ENCODE assay signal across 30 cellular contexts in the genomic region with DNA sequence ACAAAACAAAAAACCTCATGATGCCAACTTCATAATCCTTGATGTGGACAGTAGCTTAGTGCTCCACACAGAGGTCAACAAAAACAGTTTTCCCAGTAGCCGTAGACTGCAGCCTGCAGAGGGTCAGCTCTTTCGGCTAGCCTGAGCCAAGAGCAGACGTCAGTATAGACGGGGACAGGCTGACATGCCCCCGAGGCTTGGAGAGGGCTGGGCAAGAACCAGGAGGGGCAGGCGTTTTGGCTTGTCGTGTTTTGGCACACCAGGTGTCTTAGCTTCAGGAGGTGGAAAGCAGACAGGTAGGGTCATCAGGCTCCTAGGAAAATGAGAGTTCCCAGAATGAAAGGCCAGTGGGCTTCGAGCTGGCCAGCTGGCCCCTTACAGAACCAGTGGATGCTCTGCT. TPM values are rescaled to one million over a fixed set of nuclear protein-coding genes. Genes with fewer than 3 reads are reported as not detected.
"Had no signal": no experiment of that assay in that cellular context is flagged by ENCODE, and none has a peak within 500 bp of the region (broad histone marks: within the 10 kb centered on the region; RNA-seq: fewer than 3 reads in every experiment).

No MANE protein-coding gene starts in this region.

- H3K4me1 Mint-ChIP-seq: stimulated activated effector memory CD8-positive, alpha-beta T cell treated with anti-CD3 and anti-CD28 coated beads, Interleukin-12 subunit alpha, Interleukin-12 subunit beta, amount 100 ng/mL, for 72 hours; stimulated activated naive CD8-positive, alpha-beta T cell treated with anti-CD3 and anti-CD28 coated beads, Interleukin-15, amount 100 ng/mL, for 72 hours had no signal

- H3K9me3 ChIP-seq: stomach, suprapubic skin, testis, thoracic aorta, thyroid gland, tibial artery, tibial nerve, transverse colon, upper lobe of left lung, upper lobe of right lung, uterus, vagina had no signal

- H3K27ac ChIP-seq: stomach, suprapubic skin, testis, thoracic aorta, thyroid gland, tibial artery, tibial nerve, transverse colon, upper lobe of left lung, upper lobe of right lung, uterus, vagina had no signal

- H3K27me3 Mint-ChIP-seq: stimulated activated memory B cell treated with anti-CD40 and anti-IgM and Interleukin-4, amounts not matched to agents 10 μg/mL and 1 μg/mL and 100 μg/mL, for 72 hours; stimulated activated naive B cell treated with anti-CD40 and anti-IgM and Interleukin-4, amounts not matched to agents 10 μg/mL and 1 μg/mL and 100 μg/mL, for 72 hours; stimulated activated naive CD8-positive, alpha-beta T cell treated with anti-CD3 and anti-CD28 coated beads, Interleukin-15, amount 100 ng/mL, for 72 hours; stimulated activated naive CD8-positive, alpha-beta T cell treated with anti-CD3 and anti-CD28 coated beads, Interleukin-15, Interleukin-2, amounts not matched to agents 100 ng/mL and 50 ng/mL, for 24 hours; type B pancreatic cell had no signal

- H3K27ac Mint-ChIP-seq: stimulated activated effector memory CD8-positive, alpha-beta T cell treated with anti-CD3 and anti-CD28 coated beads, Interleukin-12 subunit alpha, Interleukin-12 subunit beta, amount 100 ng/mL, for 72 hours; stimulated activated memory B cell treated with anti-CD40 and anti-IgM and Interleukin-4, amounts not matched to agents 10 μg/mL and 1 μg/mL and 100 μg/mL, for 72 hours; stimulated activated naive B cell treated with anti-CD40 and anti-IgM and Interleukin-4, amounts not matched to agents 10 μg/mL and 1 μg/mL and 100 μg/mL, for 72 hours; stimulated activated naive CD8-positive, alpha-beta T cell treated with anti-CD3 and anti-CD28 coated beads, Interleukin-15, amount 100 ng/mL, for 72 hours; stimulated activated naive CD8-positive, alpha-beta T cell treated with anti-CD3 and anti-CD28 coated beads, Interleukin-15, Interleukin-2, amounts not matched to agents 100 ng/mL and 50 ng/mL, for 24 hours; type B pancreatic cell had no signal

- H3K4me3 ChIP-seq: stomach, suprapubic skin, testis, thoracic aorta, thyroid gland, tibial artery, tibial nerve, transverse colon, upper lobe of left lung, upper lobe of right lung, uterus, vagina had no signal

- H3K4me3 Mint-ChIP-seq: stimulated activated effector memory CD8-positive, alpha-beta T cell treated with anti-CD3 and anti-CD28 coated beads, Interleukin-12 subunit alpha, Interleukin-12 subunit beta, amount 100 ng/mL, for 72 hours; stimulated activated memory B cell treated with anti-CD40 and anti-IgM and Interleukin-4, amounts not matched to agents 10 μg/mL and 1 μg/mL and 100 μg/mL, for 72 hours; stimulated activated naive B cell treated with anti-CD40 and anti-IgM and Interleukin-4, amounts not matched to agents 10 μg/mL and 1 μg/mL and 100 μg/mL, for 72 hours; stimulated activated naive CD8-positive, alpha-beta T cell treated with anti-CD3 and anti-CD28 coated beads, Interleukin-15, amount 100 ng/mL, for 72 hours; stimulated activated naive CD8-positive, alpha-beta T cell treated with anti-CD3 and anti-CD28 coated beads, Interleukin-15, Interleukin-2, amounts not matched to agents 100 ng/mL and 50 ng/mL, for 24 hours; type B pancreatic cell had no signal

- DNase-seq: stimulated activated CD4-positive, alpha-beta T cell treated with anti-CD3 and anti-CD28 coated beads, Interleukin-2, amount 100 ng/mL, for 48 hours; stimulated activated CD4-positive, alpha-beta T cell treated with anti-CD3 and anti-CD28 coated beads, Interleukin-4, amount 100 ng/mL, for 1 hour; stimulated activated CD4-positive, alpha-beta T cell treated with anti-CD3 and anti-CD28 coated beads, Interleukin-4, amount 100 ng/mL, for 24 hours; stimulated activated CD4-positive, alpha-beta T cell treated with anti-CD3 and anti-CD28 coated beads, Interleukin-4, amount 100 ng/mL, for 4 hours; stimulated activated CD8-positive, alpha-beta memory T cell treated with anti-CD3 and anti-CD28 coated beads, Interleukin-4, amount 100 ng/mL, for 48 hours; stimulated activated naive B cell treated with anti-CD40 and anti-IgM and Interleukin-4, amounts not matched to agents 10 μg/mL and 1 μg/mL and 100 μg/mL, for 72 hours; stimulated activated naive CD4-positive, alpha-beta T cell; stimulated activated naive CD4-positive, alpha-beta T cell treated with Interleukin-2 at 50 U/mL for 16 hours; stimulated activated naive CD8-positive, alpha-beta T cell treated with anti-CD3 and anti-CD28 coated beads, Interleukin-15, amount 100 ng/mL, for 72 hours; stimulated activated naive CD8-positive, alpha-beta T cell treated with anti-CD3 and anti-CD28 coated beads, Interleukin-15, Interleukin-2, amounts not matched to agents 100 U/mL and 50 U/mL, for 24 hours; stomach; substantia nigra; testis; thyroid gland; tibial artery; transverse colon; trophoblast cell; upper lobe of right lung; uterus had no signal

- ATAC-seq: stimulated activated effector memory CD8-positive, alpha-beta T cell treated with anti-CD3 and anti-CD28 coated beads, Interleukin-12 subunit alpha, Interleukin-12 subunit beta, amount 100 ng/mL, for 72 hours; stimulated activated memory B cell treated with anti-CD40 and anti-IgM and Interleukin-4, amounts not matched to agents 10 μg/mL and 1 μg/mL and 100 μg/mL, for 72 hours; stimulated activated naive CD8-positive, alpha-beta T cell treated with anti-CD3 and anti-CD28 coated beads, Interleukin-15, amount 100 ng/mL, for 72 hours; stimulated activated naive CD8-positive, alpha-beta T cell treated with anti-CD3 and anti-CD28 coated beads, Interleukin-15, Interleukin-2, amounts not matched to agents 100 U/mL and 50 U/mL, for 24 hours; upper lobe of right lung had no signal

- H3K27me3 ChIP-seq: stomach, suprapubic skin, testis, thyroid gland, tibial artery, tibial nerve, transverse colon, upper lobe of left lung, upper lobe of right lung, uterus, vagina had no signal

- H3K36me3 ChIP-seq: transverse colon, upper lobe of right lung, uterus had no signal

- H3K4me1 ChIP-seq: stomach, suprapubic skin, testis, thyroid gland, tibial artery, tibial nerve, transverse colon, upper lobe of left lung, upper lobe of right lung, uterus, vagina had no signal

- H3K36me3 Mint-ChIP-seq: stimulated activated effector memory CD8-positive, alpha-beta T cell treated with anti-CD3 and anti-CD28 coated beads, Interleukin-12 subunit alpha, Interleukin-12 subunit beta, amount 100 ng/mL, for 72 hours; stimulated activated memory B cell treated with anti-CD40 and anti-IgM and Interleukin-4, amounts not matched to agents 10 μg/mL and 1 μg/mL and 100 μg/mL, for 72 hours; stimulated activated naive B cell treated with anti-CD40 and anti-IgM and Interleukin-4, amounts not matched to agents 10 μg/mL and 1 μg/mL and 100 μg/mL, for 72 hours had no signal

- H3K9me3 Mint-ChIP-seq: stimulated activated effector memory CD8-positive, alpha-beta T cell treated with anti-CD3 and anti-CD28 coated beads, Interleukin-12 subunit alpha, Interleukin-12 subunit beta, amount 100 ng/mL, for 72 hours; stimulated activated memory B cell treated with anti-CD40 and anti-IgM and Interleukin-4, amounts not matched to agents 10 μg/mL and 1 μg/mL and 100 μg/mL, for 72 hours; stimulated activated naive B cell treated with anti-CD40 and anti-IgM and Interleukin-4, amounts not matched to agents 10 μg/mL and 1 μg/mL and 100 μg/mL, for 72 hours; stimulated activated naive CD8-positive, alpha-beta T cell treated with anti-CD3 and anti-CD28 coated beads, Interleukin-15, amount 100 ng/mL, for 72 hours; stimulated activated naive CD8-positive, alpha-beta T cell treated with anti-CD3 and anti-CD28 coated beads, Interleukin-15, Interleukin-2, amounts not matched to agents 100 ng/mL and 50 ng/mL, for 24 hours; type B pancreatic cell had no signal

RNA-seq across cellular contexts. Expression of gene TMEM40, which starts 59.2 kb away (rescaled TPM):
- total RNA-seq: stomach, subcutaneous adipose tissue, temporal lobe, thoracic aorta, thyroid gland, tibial nerve, transverse colon, upper lobe of right lung, uterus had no signal
